In genomic region chr2:133200684-133201421, GRCh38 we compare ENCODE assay signal across 13 cellular contexts.
A peak's percentile ranks its signal among the peaks of the same experiment; 100 is the strongest.
DNase-seq lines count a peak whose midpoint lies in the region; ATAC-seq and TF ChIP-seq lines count a peak whose summit lies in the region.
"Had no signal": no experiment of that assay in that cellular context is flagged by ENCODE, and none has a peak within 500 bp of the region (broad histone marks: within the 10 kb centered on the region; RNA-seq: fewer than 3 reads in every experiment).

No MANE protein-coding gene starts in this region.

- H3K4me3 ChIP-seq in Panc1 (ENCODE audit: low read depth in 2 of 2, low read length in 2 of 2) (no peak overlapping the region), SJCRH30 (no peak overlapping the region), esophagus squamous epithelium (no peak overlapping the region)
- H3K4me3 ChIP-seq: HAP-1, thoracic aorta had no signal

- H3K27me3 ChIP-seq in Panc1 (ENCODE audit: control insufficient read depth, insufficient read depth, low read length) (no peaks in the 10 kb centered on the region), SJCRH30 (no peaks in the 10 kb centered on the region), esophagus squamous epithelium (no peaks in the 10 kb centered on the region)

- no peaks in the 10 kb centered on the region for H3K36me3 ChIP-seq in Panc1 (ENCODE audit: control insufficient read depth, insufficient read depth, low read length)
- no peaks in the 10 kb centered on the region for H3K36me3 ChIP-seq in SJCRH30
- no peaks in the 10 kb centered on the region for H3K36me3 ChIP-seq in esophagus squamous epithelium
- H3K36me3 ChIP-seq: HAP-1, thoracic aorta had no signal

- TF ChIP-seq CTCF in Panc1 (IDR thresholded peaks at IDR 0.05) (no peak), esophagus squamous epithelium (IDR thresholded peaks at IDR 0.05) (no peak)

- H3K9me3 ChIP-seq in Panc1 (ENCODE audit: control insufficient read depth, insufficient read depth, low read depth, low read length) (no peaks in the 10 kb centered on the region), SJCRH30 (replicated peaks) (no peaks in the 10 kb centered on the region), esophagus squamous epithelium (no peaks in the 10 kb centered on the region)
- H3K9me3 ChIP-seq: HAP-1, thoracic aorta had no signal

- ATAC-seq in Panc1 (no peak), HG03460 (IDR thresholded peaks at IDR 0.05; ENCODE audit: unreplicated experiment) (no peak)

- intact Hi-C loops in Panc1 (cut with micrococcal nuclease; ENCODE audit: unreplicated experiment) (no loop called here), esophagus squamous epithelium (cut with DNase I) (no loop called here)

- H3K4me1 ChIP-seq in Panc1 (ENCODE audit: control insufficient read depth, insufficient read depth, low read length) (no peaks in the 10 kb centered on the region), SJCRH30 (no peaks in the 10 kb centered on the region), esophagus squamous epithelium (peaks cover 0 to 3% (median 0%) of the 10 kb centered on the region in 3 donors)
- H3K4me1 ChIP-seq: HAP-1 had no signal

- in situ Hi-C loops in Panc1 (cut with HindIII; ENCODE audit: low pct_unique_long_range_greater_than_20kb, low sequenced_read_pairs) = no loop called here

- DNase-seq in DMS53 (lab: John Stamatoyannopoulos, UW) (peak; percentile 45), Panc1 (ENCODE audit: low read depth, low spot score) (peak; percentile 24), epidermal melanocyte (ENCODE audit: insufficient read length, low spot score) (peak; percentile 33), myocyte (ENCODE audit: low read depth) (peak; percentile 59), HUDEP-2 (lab: John Stamatoyannopoulos, UW; ENCODE audit: unreplicated experiment in 76 of 76) (no peak), SJCRH30 (no peak), esophagus squamous epithelium (lab: John Stamatoyannopoulos, UW) (no peak)
- DNase-seq: activated T-cell treated with anti-CD3 and anti-CD28 coated beads, Interleukin-2, amount 50 U/mL, for 1 hour; NCI-H1694 treated with DMSO at 0.1 percent for 48 hours; stimulated activated CD4-positive, alpha-beta T cell treated with anti-CD3 and anti-CD28 coated beads, Interleukin-4, amount 100 ng/mL, for 4 hours had no signal

- H3K27ac ChIP-seq in Panc1 (ENCODE audit: low read length) = no peak overlapping the region
- no peak overlapping the region for H3K27ac ChIP-seq in SJCRH30
- H3K27ac ChIP-seq in esophagus squamous epithelium = no peak overlapping the region
- H3K27ac ChIP-seq: thoracic aorta had no signal

- no TSS peak for BruUV-seq in Panc1 (replicated peaks; lab: Mats Ljungman, UMichigan)

- CTCF ChIA-PET in Panc1 (lab: Charles Lee) = no interaction called here

- no peak for TF ChIP-seq POLR2A in esophagus squamous epithelium (IDR thresholded peaks at IDR 0.05)

- POLR2A ChIA-PET in Panc1 (lab: Charles Lee) = no interaction called here

- WGBS in esophagus squamous epithelium, 2 donors = 60 to 62% methylated on average over 8 of the region's 8 CpGs

Comparison
In these comparisons a context has a peak if more than half of its experiments do, and no peak if none do; other contexts are left out.
1. DNase-seq: peak in DMS53 (single experiment), Panc1 (single experiment), epidermal melanocyte (single experiment) and myocyte (single experiment); none in HUDEP-2 (0 of 76), SJCRH30 (0 of 2) and esophagus squamous epithelium (single experiment).